In the genomic region with DNA sequence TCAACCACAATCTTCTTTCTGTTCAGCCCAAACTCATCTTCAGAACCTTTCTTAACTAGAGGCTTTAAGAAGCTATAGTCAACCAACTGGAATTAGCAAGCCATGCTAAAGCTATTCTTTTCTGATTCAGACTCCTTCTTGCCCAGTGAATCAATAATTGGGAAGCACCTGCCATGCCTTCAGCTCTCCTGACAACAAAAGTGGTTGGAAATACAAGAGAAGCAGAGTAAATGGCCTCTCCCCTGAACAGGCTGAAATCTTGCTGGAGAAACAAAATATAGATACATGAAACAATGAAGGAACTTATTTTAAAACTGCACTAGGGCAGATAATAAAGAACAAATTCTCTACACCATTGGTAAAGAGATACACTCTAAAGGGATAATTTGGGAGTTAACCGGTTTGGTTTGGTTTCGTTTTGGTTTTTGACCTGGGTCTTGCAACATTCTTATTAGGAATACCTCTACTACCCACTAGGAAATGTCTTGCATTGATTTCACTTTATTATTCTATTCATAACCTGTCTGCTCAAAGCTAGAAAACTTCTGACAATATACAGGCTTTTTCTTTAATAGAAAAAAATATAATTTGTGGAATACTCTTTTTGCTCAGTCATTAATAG, we compare ENCODE assay signal across 2 cellular contexts.
TF ChIP-seq lines count a peak whose summit lies in the region.

No MANE protein-coding gene starts in this region.

TF ChIP-seq in liver, 16 proteins besides CTCF, POLR2A, EP300 and RAD21:
- peak; percentile 20 for TF ChIP-seq YY1 (IDR thresholded peaks at IDR 0.05)
- TF ChIP-seq RXRA (IDR thresholded peaks at IDR 0.05) = peak in 1 of 2 donors; percentile 8
- TF ChIP-seq HNF4G (IDR thresholded peaks at IDR 0.05) = no peak
- TF ChIP-seq, protein P1, sequence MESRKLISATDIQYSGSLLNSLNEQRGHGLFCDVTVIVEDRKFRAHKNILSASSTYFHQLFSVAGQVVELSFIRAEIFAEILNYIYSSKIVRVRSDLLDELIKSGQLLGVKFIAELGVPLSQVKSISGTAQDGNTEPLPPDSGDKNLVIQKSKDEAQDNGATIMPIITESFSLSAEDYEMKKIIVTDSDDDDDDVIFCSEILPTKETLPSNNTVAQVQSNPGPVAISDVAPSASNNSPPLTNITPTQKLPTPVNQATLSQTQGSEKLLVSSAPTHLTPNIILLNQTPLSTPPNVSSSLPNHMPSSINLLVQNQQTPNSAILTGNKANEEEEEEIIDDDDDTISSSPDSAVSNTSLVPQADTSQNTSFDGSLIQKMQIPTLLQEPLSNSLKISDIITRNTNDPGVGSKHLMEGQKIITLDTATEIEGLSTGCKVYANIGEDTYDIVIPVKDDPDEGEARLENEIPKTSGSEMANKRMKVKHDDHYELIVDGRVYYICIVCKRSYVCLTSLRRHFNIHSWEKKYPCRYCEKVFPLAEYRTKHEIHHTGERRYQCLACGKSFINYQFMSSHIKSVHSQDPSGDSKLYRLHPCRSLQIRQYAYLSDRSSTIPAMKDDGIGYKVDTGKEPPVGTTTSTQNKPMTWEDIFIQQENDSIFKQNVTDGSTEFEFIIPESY (IDR thresholded peaks at IDR 0.05) = no peak
- TF ChIP-seq GABPA (IDR thresholded peaks at IDR 0.05 in 1 of 2, conservative IDR thresholded peaks at IDR 0.05 in 1 of 2) = no peak
- no peak for TF ChIP-seq JUND (IDR thresholded peaks at IDR 0.05)
- no peak for TF ChIP-seq SP1 (IDR thresholded peaks at IDR 0.05)
- no peak for TF ChIP-seq EGR1 (IDR thresholded peaks at IDR 0.05; ENCODE audit: low read depth in 2 of 2)
- TF ChIP-seq, protein P2, sequence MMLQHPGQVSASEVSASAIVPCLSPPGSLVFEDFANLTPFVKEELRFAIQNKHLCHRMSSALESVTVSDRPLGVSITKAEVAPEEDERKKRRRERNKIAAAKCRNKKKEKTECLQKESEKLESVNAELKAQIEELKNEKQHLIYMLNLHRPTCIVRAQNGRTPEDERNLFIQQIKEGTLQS (IDR thresholded peaks at IDR 0.05) = no peak
- TF ChIP-seq NR2F2 (IDR thresholded peaks at IDR 0.05) = no peak
- TF ChIP-seq, protein P3, sequence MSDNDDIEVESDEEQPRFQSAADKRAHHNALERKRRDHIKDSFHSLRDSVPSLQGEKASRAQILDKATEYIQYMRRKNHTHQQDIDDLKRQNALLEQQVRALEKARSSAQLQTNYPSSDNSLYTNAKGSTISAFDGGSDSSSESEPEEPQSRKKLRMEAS (IDR thresholded peaks at IDR 0.05) = no peak
- no peak for TF ChIP-seq FOXA1 (IDR thresholded peaks at IDR 0.05)
- no peak for TF ChIP-seq TAF1 (conservative IDR thresholded peaks at IDR 0.05)
- peak in 1 of 2 donors; percentile 19 for TF ChIP-seq HNF4A (conservative IDR thresholded peaks at IDR 0.05)
- TF ChIP-seq, protein P4, sequence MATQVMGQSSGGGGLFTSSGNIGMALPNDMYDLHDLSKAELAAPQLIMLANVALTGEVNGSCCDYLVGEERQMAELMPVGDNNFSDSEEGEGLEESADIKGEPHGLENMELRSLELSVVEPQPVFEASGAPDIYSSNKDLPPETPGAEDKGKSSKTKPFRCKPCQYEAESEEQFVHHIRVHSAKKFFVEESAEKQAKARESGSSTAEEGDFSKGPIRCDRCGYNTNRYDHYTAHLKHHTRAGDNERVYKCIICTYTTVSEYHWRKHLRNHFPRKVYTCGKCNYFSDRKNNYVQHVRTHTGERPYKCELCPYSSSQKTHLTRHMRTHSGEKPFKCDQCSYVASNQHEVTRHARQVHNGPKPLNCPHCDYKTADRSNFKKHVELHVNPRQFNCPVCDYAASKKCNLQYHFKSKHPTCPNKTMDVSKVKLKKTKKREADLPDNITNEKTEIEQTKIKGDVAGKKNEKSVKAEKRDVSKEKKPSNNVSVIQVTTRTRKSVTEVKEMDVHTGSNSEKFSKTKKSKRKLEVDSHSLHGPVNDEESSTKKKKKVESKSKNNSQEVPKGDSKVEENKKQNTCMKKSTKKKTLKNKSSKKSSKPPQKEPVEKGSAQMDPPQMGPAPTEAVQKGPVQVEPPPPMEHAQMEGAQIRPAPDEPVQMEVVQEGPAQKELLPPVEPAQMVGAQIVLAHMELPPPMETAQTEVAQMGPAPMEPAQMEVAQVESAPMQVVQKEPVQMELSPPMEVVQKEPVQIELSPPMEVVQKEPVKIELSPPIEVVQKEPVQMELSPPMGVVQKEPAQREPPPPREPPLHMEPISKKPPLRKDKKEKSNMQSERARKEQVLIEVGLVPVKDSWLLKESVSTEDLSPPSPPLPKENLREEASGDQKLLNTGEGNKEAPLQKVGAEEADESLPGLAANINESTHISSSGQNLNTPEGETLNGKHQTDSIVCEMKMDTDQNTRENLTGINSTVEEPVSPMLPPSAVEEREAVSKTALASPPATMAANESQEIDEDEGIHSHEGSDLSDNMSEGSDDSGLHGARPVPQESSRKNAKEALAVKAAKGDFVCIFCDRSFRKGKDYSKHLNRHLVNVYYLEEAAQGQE (IDR thresholded peaks at IDR 0.05) = no peak
- no peak for TF ChIP-seq FOXA2 (IDR thresholded peaks at IDR 0.05)

TF ChIP-seq in HepG2, 621 proteins besides CTCF, POLR2A, EP300 and RAD21:
- TF ChIP-seq, protein P5, sequence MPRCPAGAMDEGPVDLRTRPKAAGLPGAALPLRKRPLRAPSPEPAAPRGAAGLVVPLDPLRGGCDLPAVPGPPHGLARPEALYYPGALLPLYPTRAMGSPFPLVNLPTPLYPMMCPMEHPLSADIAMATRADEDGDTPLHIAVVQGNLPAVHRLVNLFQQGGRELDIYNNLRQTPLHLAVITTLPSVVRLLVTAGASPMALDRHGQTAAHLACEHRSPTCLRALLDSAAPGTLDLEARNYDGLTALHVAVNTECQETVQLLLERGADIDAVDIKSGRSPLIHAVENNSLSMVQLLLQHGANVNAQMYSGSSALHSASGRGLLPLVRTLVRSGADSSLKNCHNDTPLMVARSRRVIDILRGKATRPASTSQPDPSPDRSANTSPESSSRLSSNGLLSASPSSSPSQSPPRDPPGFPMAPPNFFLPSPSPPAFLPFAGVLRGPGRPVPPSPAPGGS (CRISPR knock-in tag; IDR thresholded peaks at IDR 0.05) = no peak
- TF ChIP-seq ZNF44 (CRISPR knock-in tag; IDR thresholded peaks at IDR 0.05) = no peak
- TF ChIP-seq ZNF629 (CRISPR knock-in tag; conservative IDR thresholded peaks at IDR 0.05) = no peak
- no peak for TF ChIP-seq RAD51 (IDR thresholded peaks at IDR 0.05; ENCODE audit: borderline replicate concordance)
- TF ChIP-seq NR3C1 (CRISPR knock-in tag; IDR thresholded peaks at IDR 0.05) = no peak
